Comparison of ENCODE assay signal across 27 cellular contexts in the genomic region with DNA sequence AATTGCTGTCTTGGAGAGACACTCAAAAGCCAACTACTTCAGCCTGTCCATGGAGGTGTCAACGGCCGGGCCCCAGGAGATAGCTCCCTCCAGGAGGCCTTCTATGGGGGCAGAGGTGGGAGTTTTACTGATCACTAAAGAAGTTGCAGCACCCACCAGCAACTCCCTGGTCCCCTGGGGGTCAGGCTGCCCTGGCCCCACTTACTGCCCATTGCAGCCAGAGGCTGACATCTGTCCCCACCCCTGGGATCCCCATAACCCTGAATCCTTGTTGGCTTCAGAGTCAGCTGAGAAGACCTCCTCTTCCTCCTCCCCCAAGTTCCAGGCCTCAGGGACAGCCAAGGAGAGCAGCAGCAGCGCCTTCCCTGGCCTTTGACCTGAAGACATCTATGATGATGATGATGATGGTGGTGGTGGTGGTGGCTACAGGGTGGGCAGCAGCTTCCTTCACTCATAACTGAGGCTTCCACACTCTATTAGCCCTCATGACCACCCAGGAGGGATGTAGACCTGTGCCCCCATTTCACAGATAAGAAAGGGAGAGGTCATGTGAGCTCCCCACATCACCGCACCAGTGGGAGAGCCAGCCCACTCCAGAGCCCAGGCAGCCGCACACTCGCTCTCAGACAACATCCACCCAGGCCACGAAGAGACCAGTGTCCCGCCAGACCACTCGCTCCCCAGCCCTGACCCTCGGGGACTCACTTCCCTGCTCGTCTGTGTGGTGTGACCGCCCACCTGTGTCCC. TPM values are rescaled to one million over a fixed set of nuclear protein-coding genes. Genes with fewer than 3 reads are reported as not detected.
"Had no signal": no experiment of that assay in that cellular context is flagged by ENCODE, and none has a peak within 500 bp of the region (broad histone marks: within the 10 kb centered on the region; RNA-seq: fewer than 3 reads in every experiment).

No MANE protein-coding gene starts in this region.

- H3K9me3 ChIP-seq: Peyer's patch had no signal

- H3K9me3 Mint-ChIP-seq: activated CD4-positive, alpha-beta T cell treated with anti-CD3 and anti-CD28 coated beads, Interleukin-2, amount 10 ng/mL, durations not matched to agents 24 days and 14 days; activated naive CD4-positive, alpha-beta T cell treated with anti-CD3 and anti-CD28 coated beads for 36 hours; activated T-cell treated with anti-CD3 and anti-CD28 coated beads, Interleukin-2, amount 50 U/mL, for 24 hours; activated T-helper 1 cell treated with anti-CD3 and anti-CD28 coated beads, Interleukin-12 subunit alpha, Interleukin-12 subunit beta, Interleukin-2, Interleukin-4 antibody, amounts not matched to agents 30 ng/mL and 10 ng/mL and 1 ng/mL, durations not matched to agents 14 hours and 24 hours and 36 hours; T-helper 1 cell treated with Interleukin-12 subunit alpha and Interleukin-12 subunit beta and Interleukin-4 antibody, amounts not matched to agents 30 μg/mL and 1 μg/mL, for 36 hours had no signal

- H3K27ac Mint-ChIP-seq: activated CD4-positive, alpha-beta T cell treated with anti-CD3 and anti-CD28 coated beads, Interleukin-2, amount 10 ng/mL, durations not matched to agents 24 days and 14 days; activated CD8-positive, alpha-beta memory T cell treated with anti-CD3 and anti-CD28 coated beads, Interleukin-2, amount 10 ng/mL, durations not matched to agents 7 days and 5 days; activated naive CD4-positive, alpha-beta T cell treated with anti-CD3 and anti-CD28 coated beads for 36 hours; activated naive CD8-positive, alpha-beta T cell; activated T-cell treated with anti-CD3 and anti-CD28 coated beads, Interleukin-2, amount 50 U/mL, for 24 hours; activated T-helper 1 cell treated with anti-CD3 and anti-CD28 coated beads, Interleukin-12 subunit alpha, Interleukin-12 subunit beta, Interleukin-2, Interleukin-4 antibody, amounts not matched to agents 30 ng/mL and 10 ng/mL and 1 ng/mL, durations not matched to agents 14 hours and 24 hours and 36 hours; brain; T-helper 1 cell treated with Interleukin-12 subunit alpha and Interleukin-12 subunit beta and Interleukin-4 antibody, amounts not matched to agents 30 μg/mL and 1 μg/mL, for 36 hours; WTC11 had no signal

- H3K4me3 ChIP-seq: K562, Peyer's patch had no signal

- DNase-seq: activated CD4-positive, alpha-beta T cell treated with anti-CD3 and anti-CD28 coated beads, Interleukin-2, amount 10 ng/mL, durations not matched to agents 24 days and 14 days; activated CD4-positive, alpha-beta T cell treated with anti-CD3 and anti-CD28 coated beads, Interleukin-2, amount 50 U/mL, for 48 hours; activated CD4-positive, CD25-positive, alpha-beta regulatory T cell treated with anti-CD3 and anti-CD28 coated beads, Interleukin-2, amount 50 U/mL, for 72 hours; activated CD8-positive, alpha-beta memory T cell treated with anti-CD3 and anti-CD28 coated beads, Interleukin-2, amount 10 ng/mL, durations not matched to agents 7 days and 5 days; activated gamma-delta T cell; activated naive CD4-positive, alpha-beta T cell treated with anti-CD3 and anti-CD28 coated beads for 36 hours; activated T-cell treated with anti-CD3 and anti-CD28 coated beads, Interleukin-2, amount 50 U/mL, for 24 hours; amygdala; Karpas-422; MM.1S; NCI-H1105; NCI-H1436; NCI-H1694 treated with DMSO at 0.1 percent for 48 hours; NCI-H2029 treated with DMSO at 0.1 percent for 48 hours; NCI-H345; NCI-H510A treated with DMSO at 0.1 percent for 48 hours; Right ventricle myocardium superior had no signal

- H3K27ac ChIP-seq: Peyer's patch, RWPE1 had no signal

- ATAC-seq: activated CD8-positive, alpha-beta memory T cell treated with anti-CD3 and anti-CD28 coated beads, Interleukin-2, amount 10 ng/mL, durations not matched to agents 7 days and 5 days; K562; WTC11 had no signal

- H3K4me1 ChIP-seq: Peyer's patch had no signal

- H3K4me3 Mint-ChIP-seq: activated CD4-positive, alpha-beta T cell treated with anti-CD3 and anti-CD28 coated beads, Interleukin-2, amount 10 ng/mL, durations not matched to agents 24 days and 14 days; activated CD8-positive, alpha-beta memory T cell treated with anti-CD3 and anti-CD28 coated beads, Interleukin-2, amount 10 ng/mL, durations not matched to agents 7 days and 5 days; activated naive CD4-positive, alpha-beta T cell treated with anti-CD3 and anti-CD28 coated beads for 36 hours; activated naive CD8-positive, alpha-beta T cell; activated T-cell treated with anti-CD3 and anti-CD28 coated beads, Interleukin-2, amount 50 U/mL, for 24 hours; activated T-helper 1 cell treated with anti-CD3 and anti-CD28 coated beads, Interleukin-12 subunit alpha, Interleukin-12 subunit beta, Interleukin-2, Interleukin-4 antibody, amounts not matched to agents 30 ng/mL and 10 ng/mL and 1 ng/mL, durations not matched to agents 14 hours and 24 hours and 36 hours; brain; T-helper 1 cell treated with Interleukin-12 subunit alpha and Interleukin-12 subunit beta and Interleukin-4 antibody, amounts not matched to agents 30 μg/mL and 1 μg/mL, for 36 hours; WTC11 had no signal

- H3K36me3 Mint-ChIP-seq: activated CD8-positive, alpha-beta memory T cell treated with anti-CD3 and anti-CD28 coated beads, Interleukin-2, amount 10 ng/mL, durations not matched to agents 7 days and 5 days; activated naive CD8-positive, alpha-beta T cell; brain; WTC11 had no signal

- H3K4me1 Mint-ChIP-seq: activated CD4-positive, alpha-beta T cell treated with anti-CD3 and anti-CD28 coated beads, Interleukin-2, amount 10 ng/mL, durations not matched to agents 24 days and 14 days; activated CD8-positive, alpha-beta memory T cell treated with anti-CD3 and anti-CD28 coated beads, Interleukin-2, amount 10 ng/mL, durations not matched to agents 7 days and 5 days had no signal

- H3K27me3 ChIP-seq: Peyer's patch had no signal

- H3K36me3 ChIP-seq: Peyer's patch had no signal

RNA-seq across cellular contexts. Expression of a gene that starts 43.8 kb away (rescaled TPM):
- total RNA-seq: activated CD4-positive, alpha-beta T cell treated with anti-CD3 and anti-CD28 coated beads, Interleukin-2, amount 10 ng/mL, durations not matched to agents 24 days and 14 days; activated CD8-positive, alpha-beta memory T cell treated with anti-CD3 and anti-CD28 coated beads, Interleukin-2, amount 10 ng/mL, durations not matched to agents 7 days and 5 days; activated naive CD4-positive, alpha-beta T cell treated with anti-CD3 and anti-CD28 coated beads for 36 hours; activated T-helper 1 cell treated with anti-CD3 and anti-CD28 coated beads, Interleukin-12 subunit alpha, Interleukin-12 subunit beta, Interleukin-2, Interleukin-4 antibody, amounts not matched to agents 30 ng/mL and 10 ng/mL and 1 ng/mL, durations not matched to agents 14 hours and 24 hours and 36 hours; astrocyte; K562; Peyer's patch; Right ventricle myocardium superior; SK-MEL-5; WTC11 had no signal
